1 cellular context compared by ENCODE assay signal in the genomic region with DNA sequence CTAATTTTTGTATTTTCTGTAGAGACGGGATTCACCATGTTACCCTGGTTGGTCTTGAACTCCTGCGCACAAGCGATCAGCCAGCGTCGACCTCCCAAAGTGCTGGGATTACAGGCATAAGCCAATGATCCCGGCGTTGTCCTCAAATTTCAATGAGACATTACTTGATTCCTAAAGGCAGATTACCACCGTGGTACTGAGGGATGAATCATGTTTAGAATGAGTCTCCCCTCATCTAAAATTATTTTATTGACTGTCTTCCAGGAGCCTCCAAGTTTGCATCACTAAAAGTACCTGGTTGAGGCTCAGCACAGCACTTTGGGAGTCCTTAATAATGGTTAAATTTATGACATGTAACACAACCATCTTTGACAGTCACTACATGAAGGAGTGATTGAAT.
TF ChIP-seq lines count a peak whose summit lies in the region.

No MANE protein-coding gene starts in this region.

TF ChIP-seq in IMR-90, 13 proteins besides CTCF, POLR2A, EP300 and RAD21:
- no peak for TF ChIP-seq SMC3 (IDR thresholded peaks at IDR 0.05; ENCODE audit: low read depth, low read length)
